ENCODE assay signal across 25 cellular contexts in genomic region chr13:102678339-102679122, GRCh38. TPM values are rescaled to one million over a fixed set of nuclear protein-coding genes. Genes with fewer than 3 reads are reported as not detected.
DNase-seq lines count a peak whose midpoint lies in the region; ATAC-seq and TF ChIP-seq lines count a peak whose summit lies in the region.
"Had no signal": no experiment of that assay in that cellular context is flagged by ENCODE, and none has a peak within 500 bp of the region (broad histone marks: within the 10 kb centered on the region; RNA-seq: fewer than 3 reads in every experiment).

No MANE protein-coding gene starts in this region.

- ATAC-seq in GM21526 (IDR thresholded peaks at IDR 0.05; ENCODE audit: low FRiP score, unreplicated experiment) = no peak
- ATAC-seq: activated CD4-positive, CD25-positive, alpha-beta regulatory T cell treated with anti-CD3 and anti-CD28 coated beads, Interleukin-2, amount 50 U/mL, for 24 hours; naive thymus-derived CD4-positive, alpha-beta T cell had no signal

- TF ChIP-seq RAD21 in Ishikawa (IDR thresholded peaks at IDR 0.05; ENCODE audit: low read depth) = no peak

- no peak for TF ChIP-seq EP300 in Ishikawa (IDR thresholded peaks at IDR 0.05; ENCODE audit: borderline replicate concordance)

- DNase-seq in DMS 273 (lab: John Stamatoyannopoulos, UW; ENCODE audit: unreplicated experiment) (peak; percentile 9), DMS 273 treated with DMSO at 0.1 percent for 48 hours (lab: John Stamatoyannopoulos, UW) (no peak), NOMO-1 treated with dmso at 0.1 percent for 144 hours (lab: John Stamatoyannopoulos, UW; ENCODE audit: unreplicated experiment) (peak; percentile 26), left kidney (ENCODE audit: low read depth, low spot score) (peak; percentile 70), H4 (ENCODE audit: low spot score) (no peak), NCI-H1436 (lab: John Stamatoyannopoulos, UW) (no peak)
- DNase-seq: activated CD4-positive, alpha-beta memory T cell treated with anti-CD3 and anti-CD28 coated beads for 36 hours; activated CD8-positive, alpha-beta memory T cell treated with anti-CD3 and anti-CD28 coated beads, Interleukin-2, amount 50 U/mL, for 4 hours; activated naive CD4-positive, alpha-beta T cell treated with anti-CD3 and anti-CD28 coated beads, Interleukin-2, amount 50 U/mL, for 16 hours; amniotic stem cell; H9; midbrain; naive thymus-derived CD4-positive, alpha-beta T cell; nucleus accumbens; stimulated activated naive CD4-positive, alpha-beta T cell treated with Interleukin-2 at 50 U/mL for 16 hours; T-helper 1 cell; uterus had no signal

TF ChIP-seq in Ishikawa, 13 proteins besides CTCF, POLR2A, EP300 and RAD21:
- TF ChIP-seq NFIC (IDR thresholded peaks at IDR 0.05) = peak; percentile 45; the same call in 1 of the 2 replicates
- no peak for TF ChIP-seq TCF12 (IDR thresholded peaks at IDR 0.05; ENCODE audit: low read depth)
- no peak for TF ChIP-seq USF1 (IDR thresholded peaks at IDR 0.05)

RNA-seq across cellular contexts. Expression of gene METTL21C, which starts 16.3 kb away (rescaled TPM):
- total RNA-seq in H4 (2014; rRNA removed; shearing (Covaris generic)) = not detected in 2 replicates
- total RNA-seq: activated CD4-positive, alpha-beta memory T cell treated with anti-CD3 and anti-CD28 coated beads for 36 hours; glomerular endothelial cell; H9; naive thymus-derived CD4-positive, alpha-beta T cell; prostate gland; RPMI7951; SK-MEL-5; thoracic aorta had no signal

Comparison
In these comparisons a context has a peak if more than half of its experiments do, and no peak if none do; other contexts are left out.
1. DNase-seq: peak in DMS 273 (single experiment), NOMO-1 treated with dmso at 0.1 percent for 144 hours (single experiment) and left kidney (single experiment); none in DMS 273 treated with DMSO at 0.1 percent for 48 hours (single experiment), H4 (single experiment) and NCI-H1436 (single experiment).